ENCODE assay signal across 9 cellular contexts in the genomic region with DNA sequence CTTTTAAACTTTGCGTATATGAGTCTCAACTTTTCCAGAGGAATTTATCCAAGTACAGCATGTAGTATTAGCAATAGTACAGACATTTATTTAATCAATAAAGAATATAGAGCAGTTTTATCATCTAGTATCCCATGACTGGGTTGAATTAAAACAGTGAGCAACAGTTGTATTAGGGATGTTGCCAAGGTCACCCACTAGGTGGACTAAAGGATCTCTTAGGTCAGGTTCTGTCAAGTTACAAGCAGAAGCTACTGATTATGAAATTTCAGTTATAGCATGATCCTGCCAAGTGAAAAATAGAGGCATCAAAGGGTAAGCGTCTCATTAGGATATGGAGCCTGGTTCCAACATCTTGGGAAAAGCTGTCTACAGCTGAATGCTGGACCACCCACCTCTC.
DNase-seq lines count a peak whose midpoint lies in the region; ATAC-seq and TF ChIP-seq lines count a peak whose summit lies in the region.
"Had no signal": no experiment of that assay in that cellular context is flagged by ENCODE, and none has a peak within 500 bp of the region (broad histone marks: within the 10 kb centered on the region; RNA-seq: fewer than 3 reads in every experiment).

No MANE protein-coding gene starts in this region.

- no peak for TF ChIP-seq CTCF in foreskin fibroblast (IDR thresholded peaks at IDR 0.05; ENCODE audit: low read depth, low read length)

- H3K4me3 ChIP-seq in foreskin fibroblast (ENCODE audit: low read depth in 1 of 2, low read length in 2 of 2) = no peak overlapping the region

- DNase-seq in AG08395 (ENCODE audit: low spot score) (peak; percentile 35), HCEC 1CT (peak; percentile 41), RKO (ENCODE audit: low spot score) (peak; percentile 63), foreskin fibroblast (peak; percentile 32 to 63), hippocampal formation (lab: John Stamatoyannopoulos, UW) (no peak), ecto neural progenitor cell (ENCODE audit: low spot score) (no peak), T1000 (lab: John Stamatoyannopoulos, UW) (no peak)
- DNase-seq: GF-D8 had no signal

- no peak for ATAC-seq in GM18498 (IDR thresholded peaks at IDR 0.05; ENCODE audit: unreplicated experiment)

Comparison
In these comparisons a context has a peak if more than half of its experiments do, and no peak if none do; other contexts are left out.
1. DNase-seq: peak in AG08395 (single experiment), HCEC 1CT (single experiment), RKO (single experiment) and foreskin fibroblast (2 of 2); none in hippocampal formation (0 of 2), ecto neural progenitor cell (single experiment) and T1000 (single experiment).